ENCODE assay signal across 22 cellular contexts in genomic region chr14:39090548-39091111, GRCh38.
"Had no signal": no experiment of that assay in that cellular context is flagged by ENCODE, and none has a peak within 500 bp of the region (broad histone marks: within the 10 kb centered on the region; RNA-seq: fewer than 3 reads in every experiment).

No MANE protein-coding gene starts in this region.

- H3K4me1 Mint-ChIP-seq: neural crest cell had no signal

- ATAC-seq: esophagus mucosa; heart left ventricle; left lung; natural killer cell; pancreas; right cardiac atrium; stimulated activated effector memory CD8-positive, alpha-beta T cell treated with anti-CD3 and anti-CD28 coated beads, Interleukin-12 subunit alpha, Interleukin-12 subunit beta, amount 100 ng/mL, for 72 hours; stimulated activated naive CD8-positive, alpha-beta T cell treated with anti-CD3 and anti-CD28 coated beads, Interleukin-15, amount 100 ng/mL, for 72 hours; upper lobe of right lung had no signal

- FAIRE-seq: endometrium, frontal cortex, pancreas had no signal

- H3K4me1 ChIP-seq: pancreas, testis, tibial nerve, upper lobe of right lung had no signal

- H3K9me3 ChIP-seq: heart left ventricle, left lung, pancreas, testis, tibial nerve, upper lobe of right lung, vagina had no signal

- H3K27me3 Mint-ChIP-seq: progenitor cell of endocrine pancreas; stimulated activated naive CD8-positive, alpha-beta T cell treated with anti-CD3 and anti-CD28 coated beads, Interleukin-15, amount 100 ng/mL, for 72 hours had no signal

- H3K9me3 Mint-ChIP-seq: natural killer cell; neural crest cell; stimulated activated effector memory CD8-positive, alpha-beta T cell treated with anti-CD3 and anti-CD28 coated beads, Interleukin-12 subunit alpha, Interleukin-12 subunit beta, amount 100 ng/mL, for 72 hours; stimulated activated naive CD8-positive, alpha-beta T cell treated with anti-CD3 and anti-CD28 coated beads, Interleukin-15, amount 100 ng/mL, for 72 hours had no signal

- H3K27ac Mint-ChIP-seq: progenitor cell of endocrine pancreas; stimulated activated effector memory CD8-positive, alpha-beta T cell treated with anti-CD3 and anti-CD28 coated beads, Interleukin-12 subunit alpha, Interleukin-12 subunit beta, amount 100 ng/mL, for 72 hours had no signal

- H3K4me3 ChIP-seq: heart left ventricle, left lung, pancreas, testis, tibial nerve, upper lobe of right lung, vagina had no signal

- H3K4me3 Mint-ChIP-seq: natural killer cell; neural crest cell; stimulated activated effector memory CD8-positive, alpha-beta T cell treated with anti-CD3 and anti-CD28 coated beads, Interleukin-12 subunit alpha, Interleukin-12 subunit beta, amount 100 ng/mL, for 72 hours; stimulated activated naive CD8-positive, alpha-beta T cell treated with anti-CD3 and anti-CD28 coated beads, Interleukin-15, amount 100 ng/mL, for 72 hours had no signal

- DNase-seq: effector memory CD4-positive, alpha-beta T cell; heart left ventricle; hippocampal formation; kidney glomerular epithelial cell; left lung; natural killer cell; nucleus accumbens; pancreas; right cardiac atrium; stimulated activated CD4-positive, alpha-beta T cell treated with anti-CD3 and anti-CD28 coated beads, Interleukin-4, amount 100 ng/mL, for 1 hour; stimulated activated CD8-positive, alpha-beta memory T cell treated with anti-CD3 and anti-CD28 coated beads, Interleukin-4, amount 100 ng/mL, for 48 hours; stimulated activated naive CD8-positive, alpha-beta T cell treated with anti-CD3 and anti-CD28 coated beads, Interleukin-15, amount 100 ng/mL, for 72 hours; testis; upper lobe of right lung had no signal

- H3K27ac ChIP-seq: heart left ventricle, left lung, pancreas, testis, tibial nerve, upper lobe of right lung, vagina had no signal

- H3K27me3 ChIP-seq: heart left ventricle, left lung, pancreas, testis, tibial nerve, upper lobe of right lung, vagina had no signal
